21 cellular contexts compared by ENCODE assay signal in genomic region chr14:105279642-105280361, GRCh38. TPM values are rescaled to one million over a fixed set of nuclear protein-coding genes. Genes with fewer than 3 reads are reported as not detected.
DNase-seq lines count a peak whose midpoint lies in the region; ATAC-seq, FAIRE-seq and TF ChIP-seq lines count a peak whose summit lies in the region.
"Had no signal": no experiment of that assay in that cellular context is flagged by ENCODE, and none has a peak within 500 bp of the region (broad histone marks: within the 10 kb centered on the region; RNA-seq: fewer than 3 reads in every experiment).

No MANE protein-coding gene starts in this region.

- no peak overlapping the region for H3K9ac ChIP-seq in astrocyte (ENCODE audit: low read length)
- H3K9ac ChIP-seq: GM23248 had no signal

- DNase-seq in astrocyte (ENCODE audit: low read depth) (no peak), left colon (no peak), transverse colon (peak; percentile 25), suprapubic skin (ENCODE audit: low spot score in 2 of 2) (no peak), upper lobe of left lung (no peak), urothelium cell line (ENCODE audit: low spot score) (no peak)
- DNase-seq: ACHN; BE2C; CD4-positive, alpha-beta memory T cell; DMS153; DMS79; GDM1; GM23248; KG1 had no signal

- H4K20me1 ChIP-seq in astrocyte (ENCODE audit: insufficient read depth, low read length), result peaks cover 61% of the 10 kb centered on the region

- no peaks in the 10 kb centered on the region for H3K9me3 Mint-ChIP-seq in astrocyte (ENCODE audit: unreplicated experiment)
- H3K9me3 Mint-ChIP-seq: CD14-positive monocyte; CD4-positive, alpha-beta memory T cell; IgD-negative memory B cell had no signal

- H3K4me1 ChIP-seq in HEK293 (ENCODE audit: control insufficient read depth, insufficient read depth, low read length), result no peaks in the 10 kb centered on the region
- H3K4me1 ChIP-seq in astrocyte (ENCODE audit: insufficient read depth, low read length), result no peaks in the 10 kb centered on the region
- peaks cover 0 to 16% (median 0%) of the 10 kb centered on the region in 4 donors for H3K4me1 ChIP-seq in transverse colon
- peaks cover 8% of the 10 kb centered on the region for H3K4me1 ChIP-seq in suprapubic skin
- peaks cover 0 to 20% (median 13%) of the 10 kb centered on the region in 4 donors for H3K4me1 ChIP-seq in upper lobe of left lung
- H3K4me1 ChIP-seq: BE2C had no signal

- CTCF ChIA-PET in HEK293 (lab: Yijun Ruan, JAX), result interaction anchor here (0.6 kb wide), 1 partner anchor 9 kb away, joined by 3 read pairs; no protein-coding TSS in a partner anchor

- peaks cover 0 to 12% of the 10 kb centered on the region in 2 experiments; a peak in 2 of 3 replicates for H3K36me3 ChIP-seq in HEK293 (ENCODE audit: control insufficient read depth in 2 of 2, insufficient read depth in 1 of 2, low read length in 2 of 2)
- H3K36me3 ChIP-seq in astrocyte (ENCODE audit: insufficient read depth, low read length), result no peaks in the 10 kb centered on the region
- no peaks in the 10 kb centered on the region for H3K36me3 ChIP-seq in transverse colon
- peaks cover 15% of the 10 kb centered on the region for H3K36me3 ChIP-seq in suprapubic skin
- H3K36me3 ChIP-seq in upper lobe of left lung, result peaks cover 0 to 4% (median 0%) of the 10 kb centered on the region in 4 donors
- H3K36me3 ChIP-seq: BE2C had no signal

- TF ChIP-seq POLR2A in transverse colon (IDR thresholded peaks at IDR 0.05), result no peak
- no peak for TF ChIP-seq POLR2A in suprapubic skin (IDR thresholded peaks at IDR 0.05)
- TF ChIP-seq POLR2A in upper lobe of left lung (IDR thresholded peaks at IDR 0.05), result no peak

- peaks cover 39% of the 10 kb centered on the region for H3K79me2 ChIP-seq in astrocyte (ENCODE audit: insufficient read depth, low read length)

- no peak for TF ChIP-seq EP300 in transverse colon (IDR thresholded peaks at IDR 0.05; ENCODE audit: low read depth)
- no peak for TF ChIP-seq EP300 in suprapubic skin (IDR thresholded peaks at IDR 0.05)
- no peak for TF ChIP-seq EP300 in upper lobe of left lung (IDR thresholded peaks at IDR 0.05)

- in situ Hi-C loops in transverse colon (cut with MboI; ENCODE audit: low pct_ligation_motif_present in 1 of 4, low pct_unique_long_range_greater_than_20kb in 1 of 4, low sequenced_read_pairs in 3 of 4), result loop anchor here in 1 of 4 donors (25.0 kb wide), 1 partner anchor 193 kb away; no protein-coding TSS in a partner anchor

- H3K4me1 Mint-ChIP-seq in astrocyte (ENCODE audit: low read depth, unreplicated experiment), result peaks cover 12% of the 10 kb centered on the region

- intact Hi-C loops in left colon (cut with DNase I, micrococcal nuclease) (loop anchor here in 1 of 2 donors (10.0 kb wide), 1 partner anchor 75 kb away; no protein-coding TSS in a partner anchor), transverse colon (cut with DNase I; ENCODE audit: low total_unique reads) (no loop called here)

- H3K27ac ChIP-seq in HEK293 (ENCODE audit: extremely low read depth, low read depth, low read length), result no peak overlapping the region
- no peak overlapping the region for H3K27ac ChIP-seq in astrocyte (ENCODE audit: low read depth, low read length)
- no peak overlapping the region for H3K27ac ChIP-seq in transverse colon
- H3K27ac ChIP-seq in suprapubic skin, result no peak overlapping the region
- H3K27ac ChIP-seq in upper lobe of left lung, result no peak overlapping the region
- H3K27ac ChIP-seq: GM23248, HL-60 had no signal

- H3K4me3 Mint-ChIP-seq in astrocyte (ENCODE audit: unreplicated experiment), result no peak overlapping the region
- H3K4me3 Mint-ChIP-seq: CD14-positive monocyte; CD4-positive, alpha-beta memory T cell; IgD-negative memory B cell had no signal

- H3K27me3 ChIP-seq in astrocyte (ENCODE audit: insufficient read depth, low read length), result no peaks in the 10 kb centered on the region
- no peaks in the 10 kb centered on the region for H3K27me3 ChIP-seq in transverse colon
- H3K27me3 ChIP-seq in suprapubic skin, result no peaks in the 10 kb centered on the region
- no peaks in the 10 kb centered on the region for H3K27me3 ChIP-seq in upper lobe of left lung
- H3K27me3 ChIP-seq: BE2C had no signal

- H2AFZ ChIP-seq in astrocyte (ENCODE audit: low read depth, low read length), result no peak overlapping the region
- H2AFZ ChIP-seq: GM23248 had no signal

- POLR2A ChIA-PET in HEK293 (lab: Yijun Ruan, JAX), result interaction anchor here (1.3 kb wide), 1 partner anchor 21 kb away, joined by 5 read pairs; the partner anchor contains the start of gene BRF1

- H3K9me3 ChIP-seq in HEK293 (ENCODE audit: control insufficient read depth, insufficient read depth, low read depth, low read length) (no peaks in the 10 kb centered on the region), astrocyte (ENCODE audit: insufficient read depth, low read depth, low read length) (no peaks in the 10 kb centered on the region), transverse colon (no peaks in the 10 kb centered on the region), suprapubic skin (no peaks in the 10 kb centered on the region), upper lobe of left lung (no peaks in the 10 kb centered on the region)
- H3K9me3 ChIP-seq: BE2C had no signal

- no peak overlapping the region for H3K4me2 ChIP-seq in astrocyte (ENCODE audit: low read length)

- ATAC-seq in left colon (peak; percentile 80), upper lobe of left lung (ENCODE audit: low FRiP score in 2 of 2) (no peak), GM19467 (IDR thresholded peaks at IDR 0.05; ENCODE audit: unreplicated experiment) (no peak)

- H3K27me3 Mint-ChIP-seq in astrocyte (ENCODE audit: low read depth, unreplicated experiment), result no peaks in the 10 kb centered on the region
- H3K27me3 Mint-ChIP-seq: CD4-positive, alpha-beta memory T cell; IgD-negative memory B cell had no signal

- no peak for FAIRE-seq in astrocyte (lab: Jason Lieb, UNC)
- no peak for FAIRE-seq in urothelium cell line (lab: Jason Lieb, UNC)
- FAIRE-seq: A204.1, H54 had no signal

- H3K27ac Mint-ChIP-seq in astrocyte (ENCODE audit: unreplicated experiment), result peak overlapping the region; percentile 44
- H3K27ac Mint-ChIP-seq: CD14-positive monocyte, IgD-negative memory B cell had no signal

- WGBS in transverse colon (ENCODE audit: low coverage in 1 of 2), 2 donors, result 71% methylated on average over 18 of the region's 18 CpGs; no CpG with 5 or more reads in 1 of the 2 donors
- WGBS in suprapubic skin, result 90% methylated on average over 18 of the region's 18 CpGs
- 87 to 90% methylated on average over 18 of the region's 18 CpGs for WGBS in upper lobe of left lung, 2 donors

- no peak for TF ChIP-seq CTCF in HEK293 (tag by site-specific recombination; IDR thresholded peaks at IDR 0.05)
- TF ChIP-seq CTCF in astrocyte (IDR thresholded peaks at IDR 0.05; ENCODE audit: insufficient read depth, low read depth, low read length), result no peak
- TF ChIP-seq CTCF in transverse colon (IDR thresholded peaks at IDR 0.05), result no peak
- TF ChIP-seq CTCF in suprapubic skin (IDR thresholded peaks at IDR 0.05), result no peak
- TF ChIP-seq CTCF in upper lobe of left lung (IDR thresholded peaks at IDR 0.05), result no peak

- H3K4me3 ChIP-seq in HEK293 (ENCODE audit: low read depth, low read length), result no peak overlapping the region
- no peak overlapping the region for H3K4me3 ChIP-seq in astrocyte (ENCODE audit: insufficient read depth, low read depth, low read length)
- no peak overlapping the region for H3K4me3 ChIP-seq in transverse colon
- no peak overlapping the region for H3K4me3 ChIP-seq in suprapubic skin
- no peak overlapping the region for H3K4me3 ChIP-seq in upper lobe of left lung
- H3K4me3 ChIP-seq: GM23248 had no signal

- H3K36me3 Mint-ChIP-seq in astrocyte (ENCODE audit: low read depth, unreplicated experiment), result peaks cover 7% of the 10 kb centered on the region

TF ChIP-seq in HEK293, 187 proteins besides CTCF, POLR2A, EP300 and RAD21:
- TF ChIP-seq ZSCAN23 (tag by site-specific recombination; IDR thresholded peaks at IDR 0.05), result no peak
- no peak for TF ChIP-seq ZNF670 (tag by site-specific recombination; IDR thresholded peaks at IDR 0.05; ENCODE audit: low read depth)
- TF ChIP-seq ZNF19 (tag by site-specific recombination; IDR thresholded peaks at IDR 0.05; ENCODE audit: low read depth), result no peak
- peak; percentile 62 for TF ChIP-seq ZNF146 (tag by site-specific recombination; IDR thresholded peaks at IDR 0.05)

RNA-seq across cellular contexts. Expression of gene BRF1, which starts 21.0 kb away (rescaled TPM):
- total RNA-seq in astrocyte (20.5 and 21.5 TPM in 2 replicates), left colon (10 to 100 TPM; 29.9 to 35.1 TPM), transverse colon (10 to 100 TPM; 36.2 to 93.9 (median 62.6) TPM), suprapubic skin (100 to 1,000 TPM in 1 of 4 donors, 10 to 100 TPM in 3; 37.9 to 102 (median 52.5) TPM), upper lobe of left lung (100 to 1,000 TPM in 1 of 6 donors, 10 to 100 TPM in 5; 38.6 to 195 (median 52.7) TPM)

RNA-seq across cellular contexts. Expression of gene BTBD6, which starts 31.5 kb away (rescaled TPM):
- total RNA-seq in astrocyte, result 23.8 and 25.1 TPM in 2 replicates
- total RNA-seq in left colon, result 10 to 100 TPM; 52.5 to 53.6 TPM
- total RNA-seq in transverse colon, result 10 to 100 TPM; 52.2 to 69.6 (median 64.4) TPM
- 10 to 100 TPM; 38.9 to 63.7 (median 58.6) TPM for total RNA-seq in suprapubic skin
- 10 to 100 TPM; 36.4 to 71.7 (median 49.8) TPM for total RNA-seq in upper lobe of left lung

RNA-seq across cellular contexts. Expression of gene PACS2, which starts 34.7 kb away (rescaled TPM):
- 49.7 and 51.0 TPM in 2 replicates for total RNA-seq in astrocyte
- 10 to 100 TPM; 54.8 to 67.5 TPM for total RNA-seq in left colon
- 100 to 1,000 TPM in 2 of 4 donors, 10 to 100 TPM in 2; 63.0 to 249 (median 135) TPM for total RNA-seq in transverse colon
- 100 to 1,000 TPM in 1 of 4 donors, 10 to 100 TPM in 3; 41.9 to 100 (median 66.6) TPM for total RNA-seq in suprapubic skin
- total RNA-seq in upper lobe of left lung, result 100 to 1,000 TPM in 2 of 6 donors, 10 to 100 TPM in 4; 53.4 to 204 (median 86.5) TPM
